In genomic region chr12:74119811-74120362, GRCh38 we compare ENCODE assay signal across 17 cellular contexts.
"Had no signal": no experiment of that assay in that cellular context is flagged by ENCODE, and none has a peak within 500 bp of the region (broad histone marks: within the 10 kb centered on the region; RNA-seq: fewer than 3 reads in every experiment).

No MANE protein-coding gene starts in this region.

- H3K4me1 ChIP-seq: prostate gland, spleen, suprapubic skin, upper lobe of left lung had no signal

- H3K27ac Mint-ChIP-seq: activated CD8-positive, alpha-beta memory T cell treated with anti-CD3 and anti-CD28 coated beads, Interleukin-2, amount 10 ng/mL, durations not matched to agents 7 days and 5 days; activated naive CD4-positive, alpha-beta T cell treated with anti-CD3 and anti-CD28 coated beads, Interleukin-2, amount 50 U/mL, for 72 hours; activated T-cell treated with anti-CD3 and anti-CD28 coated beads, Interleukin-2, amount 50 U/mL, for 24 hours; natural killer cell had no signal

- H3K36me3 Mint-ChIP-seq: activated CD8-positive, alpha-beta memory T cell treated with anti-CD3 and anti-CD28 coated beads, Interleukin-2, amount 10 ng/mL, durations not matched to agents 7 days and 5 days; activated naive CD4-positive, alpha-beta T cell treated with anti-CD3 and anti-CD28 coated beads, Interleukin-2, amount 50 U/mL, for 72 hours; natural killer cell had no signal

- H3K9me3 ChIP-seq: prostate gland, spleen, suprapubic skin, upper lobe of left lung had no signal

- H3K27me3 ChIP-seq: spleen, suprapubic skin, upper lobe of left lung had no signal

- H3K27me3 Mint-ChIP-seq: activated CD8-positive, alpha-beta memory T cell treated with anti-CD3 and anti-CD28 coated beads, Interleukin-2, amount 10 ng/mL, durations not matched to agents 7 days and 5 days; activated T-cell treated with anti-CD3 and anti-CD28 coated beads, Interleukin-2, amount 50 U/mL, for 24 hours had no signal

- H3K36me3 ChIP-seq: prostate gland, spleen, suprapubic skin, upper lobe of left lung had no signal

- H3K9me3 Mint-ChIP-seq: activated T-cell treated with anti-CD3 and anti-CD28 coated beads, Interleukin-2, amount 50 U/mL, for 24 hours had no signal

- H3K4me1 Mint-ChIP-seq: activated CD8-positive, alpha-beta memory T cell treated with anti-CD3 and anti-CD28 coated beads, Interleukin-2, amount 10 ng/mL, durations not matched to agents 7 days and 5 days; natural killer cell had no signal

- ATAC-seq: activated CD8-positive, alpha-beta memory T cell treated with anti-CD3 and anti-CD28 coated beads, Interleukin-2, amount 10 ng/mL, durations not matched to agents 7 days and 5 days; activated naive CD4-positive, alpha-beta T cell treated with anti-CD3 and anti-CD28 coated beads, Interleukin-2, amount 50 U/mL, for 72 hours; left colon; natural killer cell; sciatic nerve had no signal

- H3K4me3 Mint-ChIP-seq: activated CD8-positive, alpha-beta memory T cell treated with anti-CD3 and anti-CD28 coated beads, Interleukin-2, amount 10 ng/mL, durations not matched to agents 7 days and 5 days; activated T-cell treated with anti-CD3 and anti-CD28 coated beads, Interleukin-2, amount 50 U/mL, for 24 hours; natural killer cell had no signal

- H3K27ac ChIP-seq: epithelial cell of prostate, prostate gland, spleen, suprapubic skin, upper lobe of left lung had no signal

- H3K4me3 ChIP-seq: prostate gland, spleen, suprapubic skin, upper lobe of left lung had no signal

- DNase-seq: activated CD4-positive, CD25-positive, alpha-beta regulatory T cell; activated CD8-positive, alpha-beta memory T cell treated with anti-CD3 and anti-CD28 coated beads, Interleukin-2, amount 10 ng/mL, durations not matched to agents 7 days and 5 days; activated effector memory CD4-positive, alpha-beta T cell treated with Interleukin-2 at 50 U/mL for 16 hours; activated T-cell treated with anti-CD3 and anti-CD28 coated beads, Interleukin-2, amount 50 U/mL, for 24 hours; effector CD8-positive, alpha-beta T cell; left colon; natural killer cell; spleen; stimulated activated CD4-positive, alpha-beta T cell treated with anti-CD3 and anti-CD28 coated beads, Interleukin-1b, Interleukin-23, amount 100 ng/mL, for 48 hours; stimulated activated naive CD4-positive, alpha-beta T cell treated with Interleukin-2 at 50 U/mL for 16 hours; T-helper 2 cell; upper lobe of left lung had no signal
